In the genomic region with DNA sequence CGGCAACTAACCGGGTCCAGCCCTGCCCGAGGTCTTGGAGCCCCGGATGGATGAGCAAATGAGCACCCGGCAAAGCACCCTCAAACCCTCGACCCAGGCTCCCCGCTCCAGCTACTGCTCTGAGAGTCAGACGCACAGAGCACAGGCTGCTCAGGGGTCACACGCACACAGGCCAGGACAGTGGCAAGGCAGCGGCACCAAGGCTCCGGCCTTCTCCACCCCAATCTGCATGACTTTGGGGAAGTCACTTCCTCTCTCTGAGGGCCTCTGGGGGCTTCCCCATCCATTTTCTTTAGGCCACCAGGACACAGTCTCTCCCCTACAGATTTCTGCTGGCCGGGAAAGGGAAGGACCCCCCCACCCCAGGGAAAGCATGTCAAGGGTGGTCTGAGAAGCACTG, we compare ENCODE assay signal across 26 cellular contexts. TPM values are rescaled to one million over a fixed set of nuclear protein-coding genes. Genes with fewer than 3 reads are reported as not detected.
"Had no signal": no experiment of that assay in that cellular context is flagged by ENCODE, and none has a peak within 500 bp of the region (broad histone marks: within the 10 kb centered on the region; RNA-seq: fewer than 3 reads in every experiment).

No MANE protein-coding gene starts in this region.

- H3K36me3 Mint-ChIP-seq: natural killer cell; stimulated activated memory B cell treated with anti-CD40 and anti-IgM and Interleukin-4, amounts not matched to agents 10 μg/mL and 1 μg/mL and 100 μg/mL, for 72 hours; type B pancreatic cell had no signal

- H3K4me1 Mint-ChIP-seq: endodermal cell, natural killer cell, neural crest cell had no signal

- ATAC-seq: esophagus mucosa; gastrocnemius medialis; left cardiac atrium; left lung; natural killer cell; stimulated activated memory B cell treated with anti-CD40 and anti-IgM and Interleukin-4, amounts not matched to agents 10 μg/mL and 1 μg/mL and 100 μg/mL, for 72 hours; stimulated activated naive CD8-positive, alpha-beta T cell treated with anti-CD3 and anti-CD28 coated beads, Interleukin-15, Interleukin-2, amounts not matched to agents 100 U/mL and 50 U/mL, for 24 hours had no signal

- H3K4me3 ChIP-seq: gastrocnemius medialis, left lung, prostate gland, right atrium auricular region, sigmoid colon, testis, tibial artery had no signal

- H3K9me3 Mint-ChIP-seq: dendritic cell treated with granulocyte-macrophage colony-stimulating factor and Interleukin-4, amounts not matched to agents 40 ng/mL and 50 ng/mL, for 4 days; endodermal cell; natural killer cell; neural crest cell; stimulated activated memory B cell treated with anti-CD40 and anti-IgM and Interleukin-4, amounts not matched to agents 10 μg/mL and 1 μg/mL and 100 μg/mL, for 72 hours; type B pancreatic cell had no signal

- H3K9ac ChIP-seq: parathyroid adenoma had no signal

- H3K36me3 ChIP-seq: gastrocnemius medialis, left lung, prostate gland, right atrium auricular region, sigmoid colon, tibial artery had no signal

- H3K4me1 ChIP-seq: gastrocnemius medialis, left lung, parathyroid adenoma, prostate gland, right atrium auricular region, sigmoid colon, testis, tibial artery had no signal

- H3K79me2 ChIP-seq: parathyroid adenoma had no signal

- H3K27ac ChIP-seq: epithelial cell of prostate, gastrocnemius medialis, left lung, parathyroid adenoma, prostate gland, right atrium auricular region, sigmoid colon, testis, tibial artery had no signal

- H3K9me3 ChIP-seq: gastrocnemius medialis, left lung, prostate gland, right atrium auricular region, sigmoid colon, testis, tibial artery had no signal

- DNase-seq: effector CD8-positive, alpha-beta T cell; endodermal cell; foreskin fibroblast; gastrocnemius medialis; head of caudate nucleus; left cardiac atrium; left lung; natural killer cell; sigmoid colon; stimulated activated CD4-positive, alpha-beta T cell treated with anti-CD3 and anti-CD28 coated beads, Interleukin-4, amount 100 ng/mL, for 4 hours; stimulated activated naive CD8-positive, alpha-beta T cell treated with anti-CD3 and anti-CD28 coated beads, Interleukin-15, Interleukin-2, amounts not matched to agents 100 U/mL and 50 U/mL, for 24 hours; substantia nigra; testis; tibial artery had no signal

- H2AFZ ChIP-seq: parathyroid adenoma had no signal

- H3K4me3 Mint-ChIP-seq: dendritic cell treated with granulocyte-macrophage colony-stimulating factor and Interleukin-4, amounts not matched to agents 40 ng/mL and 50 ng/mL, for 4 days; endodermal cell; natural killer cell; neural crest cell; stimulated activated memory B cell treated with anti-CD40 and anti-IgM and Interleukin-4, amounts not matched to agents 10 μg/mL and 1 μg/mL and 100 μg/mL, for 72 hours; type B pancreatic cell had no signal

- H3K27ac Mint-ChIP-seq: dendritic cell treated with granulocyte-macrophage colony-stimulating factor and Interleukin-4, amounts not matched to agents 40 ng/mL and 50 ng/mL, for 4 days; endodermal cell; natural killer cell; stimulated activated memory B cell treated with anti-CD40 and anti-IgM and Interleukin-4, amounts not matched to agents 10 μg/mL and 1 μg/mL and 100 μg/mL, for 72 hours; type B pancreatic cell had no signal

- H3K27me3 ChIP-seq: right atrium auricular region, testis had no signal

RNA-seq across cellular contexts. Expression of a gene that starts 18.0 kb away (rescaled TPM):
- total RNA-seq: esophagus mucosa, gastrocnemius medialis, glomerular endothelial cell, kidney epithelial cell, left lung, natural killer cell, osteoblast had no signal
- polyA plus RNA-seq: sigmoid colon had no signal
